ENCODE assay signal across 8 cellular contexts in the genomic region with DNA sequence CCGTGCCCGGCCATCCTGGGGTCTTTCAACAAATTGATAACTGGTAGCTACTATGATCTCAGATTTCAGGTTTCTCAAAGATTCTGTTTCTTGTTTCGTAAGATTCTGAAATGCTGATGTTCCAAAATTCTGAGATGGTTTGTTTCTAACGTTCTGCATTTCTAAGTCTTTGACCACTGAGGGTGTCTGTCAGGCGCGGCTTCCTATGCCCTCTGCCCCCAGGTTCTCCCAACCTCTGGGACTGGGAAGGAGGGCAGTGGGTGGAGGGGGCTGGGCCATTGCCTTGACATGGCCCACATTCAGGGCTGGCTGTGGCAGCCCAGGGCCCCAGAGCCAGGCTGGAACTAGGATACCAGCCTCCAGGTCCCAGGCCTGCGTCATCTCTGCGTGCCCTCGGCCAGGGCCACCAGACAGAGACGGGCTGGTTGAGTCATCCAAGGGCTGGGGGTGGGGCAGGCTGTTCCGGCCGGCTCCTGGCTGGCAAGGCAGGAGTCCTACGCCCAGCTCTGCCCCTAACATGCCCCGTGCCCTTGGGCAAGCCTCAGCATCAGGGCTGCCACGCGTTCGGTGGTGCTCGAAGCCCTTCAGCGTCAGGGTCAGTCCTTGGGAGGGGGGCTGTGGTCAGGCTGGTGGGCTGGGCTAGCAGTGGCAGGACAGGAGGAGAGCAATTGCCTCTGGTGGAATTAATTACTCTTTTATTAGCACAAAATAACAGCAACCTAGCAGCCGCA.
A peak's percentile ranks its signal among the peaks of the same experiment; 100 is the strongest.
DNase-seq lines count a peak whose midpoint lies in the region; ATAC-seq and TF ChIP-seq lines count a peak whose summit lies in the region.

No MANE protein-coding gene starts in this region.

- peak overlapping the region; percentile 83 to 99 (median 93) for H3K4me2 ChIP-seq in BLaER1 treated with 17β-estradiol and CSF1 and Interleukin-3, amounts not matched to agents 10 nM and 100 nM
- H3K4me2 ChIP-seq in KMS-11, result peak overlapping the region; percentile 38; the same call in 1 of the 2 replicates

- H3K4me1 ChIP-seq in BLaER1 treated with 17β-estradiol and CSF1 and Interleukin-3, amounts not matched to agents 10 nM and 100 nM, result peaks cover 59 to 72% (median 67%) of the 10 kb centered on the region in 10 experiments
- H3K4me1 ChIP-seq in KMS-11 (ENCODE audit: low read depth, poor library complexity, severe bottlenecking) (peaks cover 15% of the 10 kb centered on the region), subcutaneous abdominal adipose tissue (ENCODE audit: control insufficient read depth in 5 of 5, insufficient read depth in 5 of 5, low read length in 5 of 5) (peaks cover 5 to 39% (median 31%) of the 10 kb centered on the region in 5 donors)

- no peaks in the 10 kb centered on the region for H3K9me3 ChIP-seq in BLaER1 treated with 17β-estradiol and CSF1 and Interleukin-3, amounts not matched to agents 10 nM and 100 nM (replicated peaks in 1 of 11)
- H3K9me3 ChIP-seq in subcutaneous abdominal adipose tissue (ENCODE audit: control insufficient read depth in 5 of 5, low read length in 5 of 5), result no peaks in the 10 kb centered on the region

- no peaks in the 10 kb centered on the region for H3K27me3 ChIP-seq in BLaER1 treated with 17β-estradiol and CSF1 and Interleukin-3, amounts not matched to agents 10 nM and 100 nM
- H3K27me3 ChIP-seq in KMS-11 (ENCODE audit: insufficient read depth, low read depth) (no peaks in the 10 kb centered on the region; the same call in 1 of the 2 replicates), subcutaneous abdominal adipose tissue (ENCODE audit: control insufficient read depth in 5 of 5, insufficient read depth in 4 of 5, low read length in 5 of 5) (no peaks in the 10 kb centered on the region)

- H2AFZ ChIP-seq in KMS-11 (ENCODE audit: low read depth), result peak overlapping the region; percentile 71

- DNase-seq in astrocyte of the cerebellum (ENCODE audit: low read depth), result no peak
- peak; percentile 30 for DNase-seq in kidney glomerular epithelial cell (lab: John Stamatoyannopoulos, UW)
- DNase-seq in DMS 273 treated with DMSO at 0.1 percent for 48 hours (lab: John Stamatoyannopoulos, UW), result no peak
- no peak for DNase-seq in 8988T

- no peaks in the 10 kb centered on the region for H3K36me3 ChIP-seq in BLaER1 treated with 17β-estradiol and CSF1 and Interleukin-3, amounts not matched to agents 10 nM and 100 nM
- H3K36me3 ChIP-seq in KMS-11 (ENCODE audit: insufficient read depth), result no peaks in the 10 kb centered on the region
- H3K36me3 ChIP-seq in subcutaneous abdominal adipose tissue (ENCODE audit: control insufficient read depth in 5 of 5, insufficient read depth in 5 of 5, low read length in 5 of 5), result no peaks in the 10 kb centered on the region

- no peak for ATAC-seq in HG02885 (IDR thresholded peaks at IDR 0.05; ENCODE audit: poor library complexity, unreplicated experiment)

- H4K20me1 ChIP-seq in BLaER1 treated with 17β-estradiol and CSF1 and Interleukin-3, amounts not matched to agents 10 nM and 100 nM, result no peaks in the 10 kb centered on the region
- no peaks in the 10 kb centered on the region for H4K20me1 ChIP-seq in KMS-11 (ENCODE audit: insufficient read depth)

- peak overlapping the region; percentile 75 to 87 (median 84) for H3K9ac ChIP-seq in BLaER1 treated with 17β-estradiol and CSF1 and Interleukin-3, amounts not matched to agents 10 nM and 100 nM
- H3K9ac ChIP-seq in KMS-11 (no peak overlapping the region; the same call in 1 of the 2 replicates), subcutaneous abdominal adipose tissue (ENCODE audit: low read length in 5 of 5) (peak overlapping the region in 4 of 5 donors; percentile 13 to 60 (median 50))

- TF ChIP-seq CTCF in KMS-11 (conservative IDR thresholded peaks at IDR 0.05; ENCODE audit: low read depth, low read length), result no peak
- no peak for TF ChIP-seq CTCF in astrocyte of the cerebellum (IDR thresholded peaks at IDR 0.05; ENCODE audit: low read depth, low read length, missing control alignments)

- in situ Hi-C loops in astrocyte of the cerebellum (cut with HindIII; ENCODE audit: low sequenced_read_pairs), result no loop called here

- H3K27ac ChIP-seq in BLaER1 treated with 17β-estradiol and CSF1 and Interleukin-3, amounts not matched to agents 10 nM and 100 nM, result peak overlapping the region; percentile 74 to 91 (median 84); a peak in 21 of 22 replicates
- H3K27ac ChIP-seq in KMS-11, result no peak overlapping the region
- H3K27ac ChIP-seq in subcutaneous abdominal adipose tissue (ENCODE audit: low read depth, low read length), result peak overlapping the region; percentile 83

- H3K4me3 ChIP-seq in BLaER1 treated with 17β-estradiol and CSF1 and Interleukin-3, amounts not matched to agents 10 nM and 100 nM, result peak overlapping the region; percentile 62 to 81 (median 71)
- H3K4me3 ChIP-seq in KMS-11 (IDR thresholded peaks at IDR 0.05; ENCODE audit: insufficient read depth, low read depth, low read length), result no peak overlapping the region
- H3K4me3 ChIP-seq in astrocyte of the cerebellum (ENCODE audit: low read depth, low read length), result peak overlapping the region; percentile 54
- H3K4me3 ChIP-seq in subcutaneous abdominal adipose tissue (ENCODE audit: low read depth in 1 of 5, low read length in 5 of 5), result peak overlapping the region in 4 of 5 donors; percentile 47 to 71 (median 64)

- H3K79me2 ChIP-seq in KMS-11 (ENCODE audit: insufficient read depth, low read depth), result no peaks in the 10 kb centered on the region
